13 cellular contexts compared by ENCODE assay signal in genomic region chr11:9276571-9276970, GRCh38. TPM values are rescaled to one million over a fixed set of nuclear protein-coding genes. Genes with fewer than 3 reads are reported as not detected.
DNase-seq lines count a peak whose midpoint lies in the region; ATAC-seq and TF ChIP-seq lines count a peak whose summit lies in the region.
"Had no signal": no experiment of that assay in that cellular context is flagged by ENCODE, and none has a peak within 500 bp of the region (broad histone marks: within the 10 kb centered on the region; RNA-seq: fewer than 3 reads in every experiment).

No MANE protein-coding gene starts in this region.

- TF ChIP-seq CTCF in HCT116 (IDR thresholded peaks at IDR 0.05 in 2 of 3, conservative IDR thresholded peaks at IDR 0.05 in 1 of 3; ENCODE audit: borderline replicate concordance in 1 of 3, insufficient read depth in 1 of 3, low read depth in 2 of 3, low read length in 2 of 3) (peak; percentile 8 to 28 (median 11); a peak in 1 of 6 replicates), glutamatergic neuron (IDR thresholded peaks at IDR 0.05; ENCODE audit: partially characterized antibody, unreplicated experiment) (no peak)

- H3K36me3 ChIP-seq in HCT116 (ENCODE audit: control insufficient read depth in 1 of 2, insufficient read depth in 2 of 2, low read length in 2 of 2) = peaks cover 0 to 2% of the 10 kb centered on the region in 2 experiments; a peak in 3 of 4 replicates

- no peaks in the 10 kb centered on the region for H3K9me2 ChIP-seq in HCT116 (ENCODE audit: insufficient read depth)

- peak overlapping the region; percentile 62 for H3K27ac Mint-ChIP-seq in glutamatergic neuron (ENCODE audit: unreplicated experiment)
- H3K27ac Mint-ChIP-seq: activated naive CD8-positive, alpha-beta T cell treated with anti-CD3 and anti-CD28 coated beads for 36 hours had no signal

- TF ChIP-seq POLR2A in HCT116 (IDR thresholded peaks at IDR 0.05; ENCODE audit: borderline replicate concordance, extremely low read depth, insufficient read depth, insufficient read length) = no peak

- CTCF ChIA-PET in HCT116 (lab: Charles Lee) = interaction anchor here (1.6 kb wide), 1 partner anchor 230 kb away, joined by 11 read pairs; no protein-coding TSS in a partner anchor

- H3K36me3 Mint-ChIP-seq in glutamatergic neuron (ENCODE audit: unreplicated experiment) = no peaks in the 10 kb centered on the region

- H4K20me1 ChIP-seq in HCT116 (ENCODE audit: insufficient read depth) = no peaks in the 10 kb centered on the region

- H3K4me3 ChIP-seq in HCT116 (replicated peaks in 1 of 2; ENCODE audit: low read depth in 1 of 2, low read length in 2 of 2) = no peak overlapping the region
- H3K4me3 ChIP-seq: thyroid gland had no signal

- H3K27me3 Mint-ChIP-seq in glutamatergic neuron (ENCODE audit: unreplicated experiment) = no peaks in the 10 kb centered on the region
- H3K27me3 Mint-ChIP-seq: activated naive CD8-positive, alpha-beta T cell treated with anti-CD3 and anti-CD28 coated beads for 36 hours; central memory CD8-positive, alpha-beta T cell had no signal

- H3K79me2 ChIP-seq in HCT116 (ENCODE audit: insufficient read depth, low read length) = no peaks in the 10 kb centered on the region

- no peaks in the 10 kb centered on the region for H3K27me3 ChIP-seq in HCT116 (ENCODE audit: insufficient read depth, low read length)
- H3K27me3 ChIP-seq: thyroid gland had no signal

- peaks cover 0 to 5% of the 10 kb centered on the region in 2 experiments; a peak in 2 of 4 replicates for H3K4me1 ChIP-seq in HCT116 (ENCODE audit: control insufficient read depth in 1 of 2, insufficient read depth in 2 of 2, low read length in 2 of 2)
- H3K4me1 ChIP-seq: thyroid gland had no signal

- no TSS peak for BruUV-seq in HCT116 (replicated peaks; lab: Mats Ljungman, UMichigan)

- no peaks in the 10 kb centered on the region for H3K4me1 Mint-ChIP-seq in glutamatergic neuron (ENCODE audit: low read depth, unreplicated experiment)

- no peak overlapping the region for H2AFZ ChIP-seq in HCT116 (ENCODE audit: low read depth, low read length, poor library complexity, severe bottlenecking)

- no peaks in the 10 kb centered on the region for H3K9me3 Mint-ChIP-seq in glutamatergic neuron (ENCODE audit: unreplicated experiment)
- H3K9me3 Mint-ChIP-seq: activated naive CD8-positive, alpha-beta T cell treated with anti-CD3 and anti-CD28 coated beads for 36 hours; central memory CD8-positive, alpha-beta T cell had no signal

- TF ChIP-seq RAD21 in HCT116 (IDR thresholded peaks at IDR 0.05; ENCODE audit: low read depth) = peak; percentile 73

- RAD21 ChIA-PET in HCT116 (lab: Charles Lee; ENCODE audit: low non-redundant PET in 1 of 2, low total read pairs in 2 of 2, uncharacterized antibody in 2 of 2, unreplicated experiment in 2 of 2) = interaction anchor here in 1 of 2 experiments (1.8 kb wide), 1 partner anchor 230 kb away, joined by 9 read pairs; no protein-coding TSS in a partner anchor

- no peak overlapping the region for H3K27ac ChIP-seq in HCT116 (ENCODE audit: low read depth, low read length)
- H3K27ac ChIP-seq: thyroid gland had no signal

- H3K4me2 ChIP-seq in HCT116 (ENCODE audit: low read length) = no peak overlapping the region

- intact Hi-C loops in HCT116 (cut with micrococcal nuclease) = loop anchor here (5.0 kb wide), 1 partner anchor 231 kb away; no protein-coding TSS in a partner anchor
- intact Hi-C loops in Right ventricle myocardium superior (cut with DNase I) = no loop called here

- H3K9ac ChIP-seq in HCT116 (ENCODE audit: low read length) = no peak overlapping the region

- no peak overlapping the region for H3K4me3 Mint-ChIP-seq in glutamatergic neuron (ENCODE audit: unreplicated experiment)
- H3K4me3 Mint-ChIP-seq: activated naive CD8-positive, alpha-beta T cell treated with anti-CD3 and anti-CD28 coated beads for 36 hours; central memory CD8-positive, alpha-beta T cell had no signal

- DNase-seq in NCI-H2171 treated with DMSO at 0.1 percent for 48 hours (lab: John Stamatoyannopoulos, UW) (peak; percentile 39), NCI-H2171 (lab: John Stamatoyannopoulos, UW) (no peak), HCT116 (ENCODE audit: low read depth, low spot score) (no peak), RPMI8226 (peak; percentile 4), glutamatergic neuron (peak; percentile 26), Right ventricle myocardium superior (no peak), NCI-H226 (no peak)
- DNase-seq: activated naive CD8-positive, alpha-beta T cell treated with anti-CD3 and anti-CD28 coated beads for 36 hours; KBM-7; posterior cingulate gyrus; thyroid gland had no signal

- ATAC-seq in HCT116 (peak; percentile 73), HG02884 (IDR thresholded peaks at IDR 0.05; ENCODE audit: unreplicated experiment) (no peak), Right ventricle myocardium superior (ENCODE audit: poor library complexity) (no peak)

- H3K9me3 ChIP-seq in HCT116 (ENCODE audit: control insufficient read depth in 1 of 2, insufficient read depth in 1 of 2, low read depth in 1 of 2, low read length in 2 of 2) = no peaks in the 10 kb centered on the region
- H3K9me3 ChIP-seq: thyroid gland had no signal

- POLR2A ChIA-PET in HCT116 (lab: Charles Lee) = no interaction called here

TF ChIP-seq in HCT116, 20 proteins besides CTCF, POLR2A, EP300 and RAD21:
- TF ChIP-seq ZNF274 (IDR thresholded peaks at IDR 0.05; ENCODE audit: low read depth, low read length) (no peak), CEBPB (IDR thresholded peaks at IDR 0.05; ENCODE audit: low read depth) (no peak), SRF (IDR thresholded peaks at IDR 0.05; ENCODE audit: low read depth) (no peak), EZH2phosphoT487 (IDR thresholded peaks at IDR 0.05; ENCODE audit: borderline replicate concordance) (no peak)
- TF ChIP-seq, protein P1, sequence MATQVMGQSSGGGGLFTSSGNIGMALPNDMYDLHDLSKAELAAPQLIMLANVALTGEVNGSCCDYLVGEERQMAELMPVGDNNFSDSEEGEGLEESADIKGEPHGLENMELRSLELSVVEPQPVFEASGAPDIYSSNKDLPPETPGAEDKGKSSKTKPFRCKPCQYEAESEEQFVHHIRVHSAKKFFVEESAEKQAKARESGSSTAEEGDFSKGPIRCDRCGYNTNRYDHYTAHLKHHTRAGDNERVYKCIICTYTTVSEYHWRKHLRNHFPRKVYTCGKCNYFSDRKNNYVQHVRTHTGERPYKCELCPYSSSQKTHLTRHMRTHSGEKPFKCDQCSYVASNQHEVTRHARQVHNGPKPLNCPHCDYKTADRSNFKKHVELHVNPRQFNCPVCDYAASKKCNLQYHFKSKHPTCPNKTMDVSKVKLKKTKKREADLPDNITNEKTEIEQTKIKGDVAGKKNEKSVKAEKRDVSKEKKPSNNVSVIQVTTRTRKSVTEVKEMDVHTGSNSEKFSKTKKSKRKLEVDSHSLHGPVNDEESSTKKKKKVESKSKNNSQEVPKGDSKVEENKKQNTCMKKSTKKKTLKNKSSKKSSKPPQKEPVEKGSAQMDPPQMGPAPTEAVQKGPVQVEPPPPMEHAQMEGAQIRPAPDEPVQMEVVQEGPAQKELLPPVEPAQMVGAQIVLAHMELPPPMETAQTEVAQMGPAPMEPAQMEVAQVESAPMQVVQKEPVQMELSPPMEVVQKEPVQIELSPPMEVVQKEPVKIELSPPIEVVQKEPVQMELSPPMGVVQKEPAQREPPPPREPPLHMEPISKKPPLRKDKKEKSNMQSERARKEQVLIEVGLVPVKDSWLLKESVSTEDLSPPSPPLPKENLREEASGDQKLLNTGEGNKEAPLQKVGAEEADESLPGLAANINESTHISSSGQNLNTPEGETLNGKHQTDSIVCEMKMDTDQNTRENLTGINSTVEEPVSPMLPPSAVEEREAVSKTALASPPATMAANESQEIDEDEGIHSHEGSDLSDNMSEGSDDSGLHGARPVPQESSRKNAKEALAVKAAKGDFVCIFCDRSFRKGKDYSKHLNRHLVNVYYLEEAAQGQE (IDR thresholded peaks at IDR 0.05; ENCODE audit: low read depth) = no peak
- TF ChIP-seq, protein P2, sequence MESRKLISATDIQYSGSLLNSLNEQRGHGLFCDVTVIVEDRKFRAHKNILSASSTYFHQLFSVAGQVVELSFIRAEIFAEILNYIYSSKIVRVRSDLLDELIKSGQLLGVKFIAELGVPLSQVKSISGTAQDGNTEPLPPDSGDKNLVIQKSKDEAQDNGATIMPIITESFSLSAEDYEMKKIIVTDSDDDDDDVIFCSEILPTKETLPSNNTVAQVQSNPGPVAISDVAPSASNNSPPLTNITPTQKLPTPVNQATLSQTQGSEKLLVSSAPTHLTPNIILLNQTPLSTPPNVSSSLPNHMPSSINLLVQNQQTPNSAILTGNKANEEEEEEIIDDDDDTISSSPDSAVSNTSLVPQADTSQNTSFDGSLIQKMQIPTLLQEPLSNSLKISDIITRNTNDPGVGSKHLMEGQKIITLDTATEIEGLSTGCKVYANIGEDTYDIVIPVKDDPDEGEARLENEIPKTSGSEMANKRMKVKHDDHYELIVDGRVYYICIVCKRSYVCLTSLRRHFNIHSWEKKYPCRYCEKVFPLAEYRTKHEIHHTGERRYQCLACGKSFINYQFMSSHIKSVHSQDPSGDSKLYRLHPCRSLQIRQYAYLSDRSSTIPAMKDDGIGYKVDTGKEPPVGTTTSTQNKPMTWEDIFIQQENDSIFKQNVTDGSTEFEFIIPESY (IDR thresholded peaks at IDR 0.05; ENCODE audit: extremely low read depth, insufficient replicate concordance, low read length) = no peak

RNA-seq across cellular contexts. Expression of gene DENND5A, which starts 11.4 kb away (rescaled TPM):
- total RNA-seq in HCT116 (2021; ENCODE audit: unreplicated experiment) = 48.6 TPM
- 59.6 and 69.9 TPM in 2 replicates for polyA plus RNA-seq in HCT116 (2012)
- 155 TPM for total RNA-seq in glutamatergic neuron (ENCODE audit: unreplicated experiment)
- 96.1 TPM for total RNA-seq in Right ventricle myocardium superior

RNA-seq across cellular contexts. Expression of gene TMEM41B, which starts 37.8 kb away (rescaled TPM):
- 67.2 TPM for total RNA-seq in HCT116 (2021; ENCODE audit: unreplicated experiment)
- 27.0 and 29.1 TPM in 2 replicates for polyA plus RNA-seq in HCT116 (2012)
- 43.6 TPM for total RNA-seq in glutamatergic neuron (ENCODE audit: unreplicated experiment)
- total RNA-seq in Right ventricle myocardium superior = 18.5 TPM

Comparison
In these comparisons a context has a peak if more than half of its experiments do, and no peak if none do; other contexts are left out.
1. DNase-seq: peak in NCI-H2171 treated with DMSO at 0.1 percent for 48 hours (single experiment), RPMI8226 (single experiment) and glutamatergic neuron (single experiment); none in NCI-H2171 (single experiment), HCT116 (single experiment), Right ventricle myocardium superior (single experiment) and NCI-H226 (single experiment).